ENCODE assay signal across 8 cellular contexts in genomic region chr13:106917673-106918652, GRCh38.
DNase-seq lines count a peak whose midpoint lies in the region; ATAC-seq and TF ChIP-seq lines count a peak whose summit lies in the region.

No MANE protein-coding gene starts in this region.

- H3K9me3 Mint-ChIP-seq in endodermal cell: no peaks in the 10 kb centered on the region

- no peaks in the 10 kb centered on the region for H3K4me1 ChIP-seq in endodermal cell (ENCODE audit: control insufficient read depth, insufficient read depth, low read length)

- H3K27ac ChIP-seq in endodermal cell (ENCODE audit: low read depth, low read length): peak overlapping the region; percentile 98

- H3K4me1 Mint-ChIP-seq in endodermal cell: peaks cover 34% of the 10 kb centered on the region

- H3K27me3 ChIP-seq in endodermal cell (ENCODE audit: control insufficient read depth, insufficient read depth, low read length, poor library complexity, severe bottlenecking): peaks cover 19% of the 10 kb centered on the region

- WGBS in endodermal cell (ENCODE audit: insufficient coverage in 1 of 2, insufficient read length in 1 of 2), 2 experiments: 3 to 5% methylated on average over 18 to 63 of the region's 63 CpGs

- no peaks in the 10 kb centered on the region for H3K9me3 ChIP-seq in endodermal cell (ENCODE audit: control insufficient read depth, low read length)

- peak overlapping the region; percentile 57 for H3K4me3 ChIP-seq in AG09309 (ENCODE audit: control insufficient read depth, low read depth, low read length)
- peak overlapping the region; percentile 76 for H3K4me3 ChIP-seq in endodermal cell (ENCODE audit: low read length)

- ATAC-seq in GM18511 (IDR thresholded peaks at IDR 0.05; ENCODE audit: unreplicated experiment) (peak; percentile 93), HG03060 (IDR thresholded peaks at IDR 0.05; ENCODE audit: low read depth, unreplicated experiment) (peak; percentile 80)

- peak overlapping the region; percentile 67 for H3K4me3 Mint-ChIP-seq in endodermal cell

- H3K27ac Mint-ChIP-seq in endodermal cell: peak overlapping the region; percentile 88

- H3K36me3 Mint-ChIP-seq in endodermal cell (ENCODE audit: low read depth): no peaks in the 10 kb centered on the region

- H3K27me3 Mint-ChIP-seq in endodermal cell (ENCODE audit: insufficient read depth): peaks cover 40% of the 10 kb centered on the region

- H3K9ac ChIP-seq in endodermal cell (ENCODE audit: extremely low read depth, low read length, poor library complexity, severe bottlenecking): peak overlapping the region; percentile 66

- peak; percentile 95 for TF ChIP-seq CTCF in AG09309 (IDR thresholded peaks at IDR 0.05; ENCODE audit: control insufficient read depth, insufficient read depth, low read depth, low read length, missing control alignments)
- peak; percentile 98 for TF ChIP-seq CTCF in endodermal cell (conservative IDR thresholded peaks at IDR 0.05)

- H3K36me3 ChIP-seq in endodermal cell (ENCODE audit: control insufficient read depth, insufficient read depth, low read length): no peaks in the 10 kb centered on the region

- DNase-seq in AG09309 (ENCODE audit: low read depth) (peak; percentile 4), NCI-H345 treated with DMSO at 0.1 percent for 48 hours (lab: John Stamatoyannopoulos, UW; ENCODE audit: unreplicated experiment) (peak; percentile 44), endodermal cell (peak; percentile 94), mesenteric fat pad (ENCODE audit: low spot score) (peak; percentile 95)
- peak; percentile 18 for DNase-seq in activated CD8-positive, alpha-beta memory T cell treated with anti-CD3 and anti-CD28 coated beads, Interleukin-2, amount 50 U/mL, for 24 hours (ENCODE audit: extremely low read depth)
- peak; percentile 16 for DNase-seq in stimulated activated CD8-positive, alpha-beta memory T cell treated with anti-CD3 and anti-CD28 coated beads, Interleukin-12 subunit alpha, Interleukin-12 subunit beta, amount 100 ng/mL, for 24 hours (ENCODE audit: extremely low read depth)

Comparison
In these comparisons a context has a peak if more than half of its experiments do, and no peak if none do; other contexts are left out.
1. Peak in every context shown above with its lines: DNase-seq, ATAC-seq, H3K4me3 ChIP-seq and H3K27ac ChIP-seq.
2. DNase-seq: peak in every context shown above with its lines; median percentile 95 in mesenteric fat pad; 94 in endodermal cell; 44 in NCI-H345 treated with DMSO at 0.1 percent for 48 hours; 18 in activated CD8-positive, alpha-beta memory T cell treated with anti-CD3 and anti-CD28 coated beads, Interleukin-2, amount 50 U/mL, for 24 hours; 16 in stimulated activated CD8-positive, alpha-beta memory T cell treated with anti-CD3 and anti-CD28 coated beads, Interleukin-12 subunit alpha, Interleukin-12 subunit beta, amount 100 ng/mL, for 24 hours; 4 in AG09309.